In the genomic region with DNA sequence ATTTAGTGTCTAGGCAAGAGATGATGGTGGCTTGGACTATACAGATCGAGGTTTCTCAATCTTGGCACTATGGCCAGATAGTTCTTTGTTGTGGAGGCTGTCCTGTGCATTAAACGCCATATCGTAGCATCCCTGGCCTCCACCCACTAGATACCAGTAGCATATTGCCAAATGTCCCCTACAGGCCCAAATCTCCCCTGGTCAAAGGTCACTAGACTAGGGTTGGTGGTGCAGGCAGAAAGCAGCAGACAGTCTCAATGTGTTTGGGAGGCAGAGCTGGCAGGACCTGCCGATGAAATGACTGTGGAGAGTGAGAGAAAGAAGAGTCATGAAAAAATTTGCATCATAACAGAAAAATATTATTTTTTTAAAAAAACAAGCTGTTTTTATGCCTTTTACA, we compare ENCODE assay signal across 18 cellular contexts.
DNase-seq lines count a peak whose midpoint lies in the region; TF ChIP-seq lines count a peak whose summit lies in the region.
"Had no signal": no experiment of that assay in that cellular context is flagged by ENCODE, and none has a peak within 500 bp of the region (broad histone marks: within the 10 kb centered on the region; RNA-seq: fewer than 3 reads in every experiment).

No MANE protein-coding gene starts in this region.

- no peak overlapping the region for H3K4me2 ChIP-seq in mesendoderm (ENCODE audit: low read length)

- H2AK5ac ChIP-seq in mesendoderm (ENCODE audit: low read length) = no peak overlapping the region

- no peak overlapping the region for H3K4ac ChIP-seq in mesendoderm (ENCODE audit: low read depth, low read length)

- no peak overlapping the region for H4K5ac ChIP-seq in mesendoderm (ENCODE audit: low read length)

- no peak overlapping the region for H3K23ac ChIP-seq in mesendoderm (ENCODE audit: low read length)

- H3K9me3 ChIP-seq in muscle layer of duodenum (ENCODE audit: control insufficient read depth in 1 of 2, low read length in 2 of 2) = no peaks in the 10 kb centered on the region
- no peaks in the 10 kb centered on the region for H3K9me3 ChIP-seq in testis
- H3K9me3 ChIP-seq in spleen = no peaks in the 10 kb centered on the region
- H3K9me3 ChIP-seq: adrenal gland, BE2C had no signal

- no peak overlapping the region for H3K18ac ChIP-seq in mesendoderm (ENCODE audit: low read length)

- H3K27me3 Mint-ChIP-seq in HFFc6 (ENCODE audit: insufficient read depth) (peaks cover 19% of the 10 kb centered on the region), brain (no peaks in the 10 kb centered on the region)
- H3K27me3 Mint-ChIP-seq: activated B cell treated with CpG ODN at 0.5 μM for 24 hours, T-helper 17 cell had no signal

- DNase-seq in HFFc6 (no peak), testis (no peak), dermis blood vessel endothelial cell (no peak), mesendoderm (no peak), spleen (no peak)
- DNase-seq: activated B cell treated with CpG ODN at 0.5 μM for 24 hours; activated CD8-positive, alpha-beta T cell treated with anti-CD3 and anti-CD28 coated beads, Interleukin-2, amount 10 ng/mL, durations not matched to agents 7 days and 5 days; foreskin melanocyte; GDM1; natural killer cell; NCI-H1930; NCI-H446 treated with DMSO at 0.1 percent for 48 hours; T-helper 17 cell had no signal

- H3K79me1 ChIP-seq in mesendoderm (ENCODE audit: low read length) = peaks cover 4% of the 10 kb centered on the region

- no peak for TF ChIP-seq CTCF in HFFc6 (IDR thresholded peaks at IDR 0.05)
- no peak for TF ChIP-seq CTCF in brain (conservative IDR thresholded peaks at IDR 0.05)
- no peak for TF ChIP-seq CTCF in testis (IDR thresholded peaks at IDR 0.05)
- no peak for TF ChIP-seq CTCF in spleen (IDR thresholded peaks at IDR 0.05 in 8 of 11, conservative IDR thresholded peaks at IDR 0.05 in 3 of 11)

- H3K36me3 ChIP-seq in muscle layer of duodenum (ENCODE audit: control insufficient read depth in 1 of 2, insufficient read depth in 2 of 2, low read length in 2 of 2) (peaks cover 29 to 33% of the 10 kb centered on the region in 2 donors), testis (ENCODE audit: low read depth, missing control alignments) (no peaks in the 10 kb centered on the region), mesendoderm (ENCODE audit: control insufficient read depth, insufficient read depth, low read length) (peaks cover 4% of the 10 kb centered on the region), spleen (peaks cover 0 to 98% (median 45%) of the 10 kb centered on the region in 6 donors)

- no peaks in the 10 kb centered on the region for H3K79me2 ChIP-seq in mesendoderm (ENCODE audit: control insufficient read depth, insufficient read depth, low read length)

- peak overlapping the region; percentile 55 for H3K4me3 Mint-ChIP-seq in HFFc6
- no peak overlapping the region for H3K4me3 Mint-ChIP-seq in brain
- H3K4me3 Mint-ChIP-seq: activated B cell treated with CpG ODN at 0.5 μM for 24 hours; activated CD8-positive, alpha-beta T cell treated with anti-CD3 and anti-CD28 coated beads, Interleukin-2, amount 10 ng/mL, durations not matched to agents 7 days and 5 days; natural killer cell; T-helper 17 cell had no signal

- H3K9ac ChIP-seq in mesendoderm (ENCODE audit: low read length) = no peak overlapping the region

- H3K27ac Mint-ChIP-seq in HFFc6 (peak overlapping the region; percentile 98), brain (peak overlapping the region in 3 of 5 experiments; percentile 18 to 96 (median 48))
- H3K27ac Mint-ChIP-seq: activated B cell treated with CpG ODN at 0.5 μM for 24 hours; activated CD8-positive, alpha-beta T cell treated with anti-CD3 and anti-CD28 coated beads, Interleukin-2, amount 10 ng/mL, durations not matched to agents 7 days and 5 days; T-helper 17 cell had no signal

- H2BK120ac ChIP-seq in mesendoderm (ENCODE audit: low read depth, low read length) = no peak overlapping the region

- WGBS in testis, 2 donors = 72 to 74% methylated on average over 4 of the region's 4 CpGs
- WGBS in mesendoderm (ENCODE audit: extremely low coverage, insufficient coverage, low lambda C conversion rate) = no CpG with 5 or more reads among the region's 4 CpGs
- WGBS in spleen, 5 donors = 75 to 99% (median 94%) methylated on average over 4 of the region's 4 CpGs

- intact Hi-C loops in testis (cut with DNase I; ENCODE audit: low total_unique reads) = loop anchor here (10.0 kb wide), 1 partner anchor 61 kb away; a partner anchor contains a TSS
- intact Hi-C loops in spleen (cut with DNase I; ENCODE audit: low total_unique reads) = no loop called here

- H3K4me1 ChIP-seq in muscle layer of duodenum (ENCODE audit: control insufficient read depth in 1 of 2, insufficient read depth in 2 of 2, low read length in 2 of 2) (peaks cover 38 to 61% of the 10 kb centered on the region in 2 donors), testis (peaks cover 68% of the 10 kb centered on the region), mesendoderm (ENCODE audit: control insufficient read depth, low read depth, low read length) (peaks cover 11% of the 10 kb centered on the region), spleen (peaks cover 0 to 48% (median 13%) of the 10 kb centered on the region in 6 donors)

- H3K36me3 Mint-ChIP-seq in HFFc6 (ENCODE audit: low read depth) (peaks cover 92% of the 10 kb centered on the region), brain (peaks cover 35% of the 10 kb centered on the region)

- peak overlapping the region; percentile 89 for H3K27ac ChIP-seq in muscle layer of duodenum (ENCODE audit: low read length)
- peak overlapping the region; percentile 10 to 74 for H3K27ac ChIP-seq in testis
- H3K27ac ChIP-seq in mesendoderm (ENCODE audit: low read depth, low read length) = no peak overlapping the region
- H3K27ac ChIP-seq in spleen = peak overlapping the region in 2 of 8 donors; percentile 12 to 58

- H3K56ac ChIP-seq in mesendoderm (ENCODE audit: low read length) = no peak overlapping the region

- no peak overlapping the region for H4K8ac ChIP-seq in mesendoderm (ENCODE audit: low read depth, low read length)

- no peak overlapping the region for H3K4me3 ChIP-seq in muscle layer of duodenum (ENCODE audit: low read depth in 1 of 2, low read length in 2 of 2)
- no peak overlapping the region for H3K4me3 ChIP-seq in testis
- no peak overlapping the region for H3K4me3 ChIP-seq in mesendoderm (ENCODE audit: low read length)
- H3K4me3 ChIP-seq in spleen = no peak overlapping the region
- H3K4me3 ChIP-seq: adrenal gland, GM12878 had no signal

- no peak overlapping the region for H2BK15ac ChIP-seq in mesendoderm (replicated peaks; ENCODE audit: low read depth)

- H2BK5ac ChIP-seq in mesendoderm (ENCODE audit: low read length) = no peak overlapping the region

- no peak for TF ChIP-seq POLR2A in testis (IDR thresholded peaks at IDR 0.05)
- no peak for TF ChIP-seq POLR2A in spleen (IDR thresholded peaks at IDR 0.05)

- H3K27me3 ChIP-seq in muscle layer of duodenum (ENCODE audit: low read depth, low read length) (no peaks in the 10 kb centered on the region), testis (no peaks in the 10 kb centered on the region), mesendoderm (ENCODE audit: insufficient read depth, low read length, poor library complexity) (no peaks in the 10 kb centered on the region), spleen (replicated peaks in 1 of 7) (no peaks in the 10 kb centered on the region)
- H3K27me3 ChIP-seq: adrenal gland, BE2C had no signal

- H3K9me3 Mint-ChIP-seq in HFFc6 (no peaks in the 10 kb centered on the region), brain (no peaks in the 10 kb centered on the region)
- H3K9me3 Mint-ChIP-seq: activated B cell treated with CpG ODN at 0.5 μM for 24 hours, natural killer cell had no signal

- H3K4me1 Mint-ChIP-seq in HFFc6 (ENCODE audit: low read depth) (peaks cover 100% of the 10 kb centered on the region), brain (peaks cover 49% of the 10 kb centered on the region)
